ENCODE assay signal across 11 cellular contexts in the genomic region with DNA sequence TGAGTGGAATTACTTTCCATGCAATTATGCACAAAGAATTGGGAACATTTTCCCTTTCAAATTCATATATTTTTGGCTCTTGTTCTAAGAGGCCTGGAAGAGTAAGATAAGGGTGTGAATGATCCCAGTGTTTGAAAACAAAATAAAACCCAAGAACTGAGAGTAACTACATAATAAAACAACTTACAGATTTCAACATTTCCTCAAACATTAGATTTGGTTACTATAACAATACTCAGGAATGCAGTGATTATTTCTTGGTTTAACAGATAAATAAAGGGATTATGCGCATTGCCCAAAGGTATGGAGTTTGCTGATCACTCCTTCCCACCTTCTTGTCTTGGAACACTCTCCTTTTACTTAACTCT.
A peak's percentile ranks its signal among the peaks of the same experiment; 100 is the strongest.
DNase-seq lines count a peak whose midpoint lies in the region; ATAC-seq and TF ChIP-seq lines count a peak whose summit lies in the region.
"Had no signal": no experiment of that assay in that cellular context is flagged by ENCODE, and none has a peak within 500 bp of the region (broad histone marks: within the 10 kb centered on the region; RNA-seq: fewer than 3 reads in every experiment).

No MANE protein-coding gene starts in this region.

- H3K9me3 ChIP-seq in adipocyte (ENCODE audit: control insufficient read depth, low read length) (no peaks in the 10 kb centered on the region), sigmoid colon (no peaks in the 10 kb centered on the region)
- H3K9me3 ChIP-seq in CD8-positive, alpha-beta T cell (ENCODE audit: low read length), result no peaks in the 10 kb centered on the region

- no peak for TF ChIP-seq CTCF in fibroblast of villous mesenchyme (IDR thresholded peaks at IDR 0.05; ENCODE audit: insufficient read depth, low read depth, low read length)
- no peak for TF ChIP-seq CTCF in sigmoid colon (IDR thresholded peaks at IDR 0.05)
- no peak for TF ChIP-seq CTCF in CD8-positive, alpha-beta T cell (IDR thresholded peaks at IDR 0.05)

- POLR2A ChIA-PET in CD8-positive, alpha-beta T cell (lab: Charles Lee), result no interaction called here

- CTCF ChIA-PET in CD8-positive, alpha-beta T cell (lab: Charles Lee), result no interaction called here

- H3K36me3 Mint-ChIP-seq in CD8-positive, alpha-beta T cell, result peaks cover 49% of the 10 kb centered on the region

- no peak for TF ChIP-seq POLR2A in sigmoid colon (IDR thresholded peaks at IDR 0.05)

- H3K36me3 ChIP-seq in adipocyte (ENCODE audit: control insufficient read depth, insufficient read depth, low read length, severe bottlenecking) (peaks cover 21% of the 10 kb centered on the region), sigmoid colon (peaks cover 0 to 15% (median 0%) of the 10 kb centered on the region in 4 donors)
- no peaks in the 10 kb centered on the region for H3K36me3 ChIP-seq in CD8-positive, alpha-beta T cell (ENCODE audit: insufficient read depth, low read length)
- H3K36me3 ChIP-seq: neural progenitor cell had no signal

- ATAC-seq in CD8-positive, alpha-beta T cell, result no peak

- peaks cover 71% of the 10 kb centered on the region for H3K4me1 ChIP-seq in adipocyte (ENCODE audit: control insufficient read depth, insufficient read depth, low read length)
- H3K4me1 ChIP-seq in sigmoid colon, result peaks cover 0 to 73% (median 57%) of the 10 kb centered on the region in 4 donors
- H3K4me1 ChIP-seq in CD8-positive, alpha-beta T cell (ENCODE audit: insufficient read depth, low read length), result no peaks in the 10 kb centered on the region

- no peak for TF ChIP-seq EP300 in sigmoid colon (IDR thresholded peaks at IDR 0.05)

- peak overlapping the region; percentile 14 for H3K4me3 ChIP-seq in adipocyte (ENCODE audit: low read length)
- H3K4me3 ChIP-seq in fibroblast of villous mesenchyme (ENCODE audit: low read depth, low read length), result no peak overlapping the region
- H3K4me3 ChIP-seq in sigmoid colon, result no peak overlapping the region
- H3K4me3 ChIP-seq in CD8-positive, alpha-beta T cell (ENCODE audit: low read depth, low read length), result no peak overlapping the region
- H3K4me3 ChIP-seq: neural progenitor cell had no signal

- no peak overlapping the region for H3K27ac Mint-ChIP-seq in CD8-positive, alpha-beta T cell
- H3K27ac Mint-ChIP-seq: neural progenitor cell had no signal

- peak overlapping the region; percentile 80 to 89 (median 84) for H3K27ac ChIP-seq in sigmoid colon
- no peak overlapping the region for H3K27ac ChIP-seq in CD8-positive, alpha-beta T cell (ENCODE audit: low read depth, low read length)
- H3K27ac ChIP-seq: neural progenitor cell had no signal

- intact Hi-C loops in sigmoid colon (cut with DNase I), result loop anchor here (2.0 kb wide), 1 partner anchor 20 kb away; no protein-coding TSS in a partner anchor
- intact Hi-C loops in CD8-positive, alpha-beta T cell (cut with DNase I, micrococcal nuclease), result no loop called here

- H3K4me1 Mint-ChIP-seq in CD8-positive, alpha-beta T cell (ENCODE audit: low read depth), result no peaks in the 10 kb centered on the region

- H3K4me3 Mint-ChIP-seq in CD8-positive, alpha-beta T cell, result no peak overlapping the region
- H3K4me3 Mint-ChIP-seq: neural progenitor cell had no signal

- H3K27me3 ChIP-seq in adipocyte (replicated peaks; ENCODE audit: control insufficient read depth, insufficient read depth, low read length), result no peaks in the 10 kb centered on the region
- H3K27me3 ChIP-seq in sigmoid colon, result no peaks in the 10 kb centered on the region
- no peaks in the 10 kb centered on the region for H3K27me3 ChIP-seq in CD8-positive, alpha-beta T cell (ENCODE audit: insufficient read depth, low read length)
- H3K27me3 ChIP-seq: neural progenitor cell had no signal

- DNase-seq in ELR (ENCODE audit: low read depth) (peak; percentile 18), adipocyte (ENCODE audit: low read depth) (peak; percentile 57), fibroblast of villous mesenchyme (ENCODE audit: low read depth) (peak; percentile 49), sigmoid colon (no peak), occipital lobe (lab: John Stamatoyannopoulos, UW) (no peak), NOMO-1 (lab: John Stamatoyannopoulos, UW; ENCODE audit: unreplicated experiment in 2 of 2) (no peak)
- DNase-seq in stimulated activated CD4-positive, alpha-beta T cell treated with anti-CD3 and anti-CD28 coated beads, Interleukin-4, amount 100 ng/mL, for 24 hours, result no peak
- DNase-seq in CD8-positive, alpha-beta T cell, result no peak
- DNase-seq: activated CD4-positive, alpha-beta T cell treated with anti-CD3 and anti-CD28 coated beads, Interleukin-2, amount 50 U/mL, for 1 hour; KG1 had no signal

- 94 to 98% methylated on average over 1 of the region's 1 CpG for WGBS in sigmoid colon, 2 donors

- H3K9me3 Mint-ChIP-seq in CD8-positive, alpha-beta T cell, result no peaks in the 10 kb centered on the region
- H3K9me3 Mint-ChIP-seq: neural progenitor cell had no signal

- no peaks in the 10 kb centered on the region for H3K27me3 Mint-ChIP-seq in CD8-positive, alpha-beta T cell (ENCODE audit: low read depth)

- H3K9ac ChIP-seq in adipocyte (ENCODE audit: low read length), result peak overlapping the region; percentile 79
- H3K9ac ChIP-seq: neural progenitor cell had no signal

Comparison
In these comparisons a context has a peak if more than half of its experiments do, and no peak if none do; other contexts are left out.
1. DNase-seq: peak in ELR (single experiment), adipocyte (single experiment) and fibroblast of villous mesenchyme (single experiment); none in sigmoid colon (single experiment), stimulated activated CD4-positive, alpha-beta T cell treated with anti-CD3 and anti-CD28 coated beads, Interleukin-4, amount 100 ng/mL, for 24 hours (single experiment), occipital lobe (single experiment), CD8-positive, alpha-beta T cell (0 of 7) and NOMO-1 (0 of 2).